In the genomic region with DNA sequence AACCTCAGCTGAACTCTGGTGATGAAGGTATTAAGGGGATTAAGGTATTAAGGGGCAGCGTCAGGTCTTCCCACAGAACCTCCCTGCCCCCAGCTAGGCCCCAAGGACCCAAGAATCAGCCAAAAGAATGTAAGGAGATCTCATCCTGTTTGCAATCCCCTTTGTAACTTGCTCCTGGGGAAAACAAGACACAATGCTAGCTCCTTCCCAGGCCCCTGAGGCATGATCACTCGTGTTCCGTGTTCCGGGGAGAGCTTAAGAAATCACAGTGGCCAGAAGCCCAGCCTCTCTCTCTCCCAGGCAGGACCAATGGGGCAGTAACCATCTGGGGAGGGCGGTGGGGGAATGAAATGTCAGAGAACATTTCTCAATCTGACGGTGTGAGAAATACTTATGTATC, we compare ENCODE assay signal across 14 cellular contexts. TPM values are rescaled to one million over a fixed set of nuclear protein-coding genes. Genes with fewer than 3 reads are reported as not detected.
DNase-seq lines count a peak whose midpoint lies in the region; ATAC-seq and TF ChIP-seq lines count a peak whose summit lies in the region.
"Had no signal": no experiment of that assay in that cellular context is flagged by ENCODE, and none has a peak within 500 bp of the region (broad histone marks: within the 10 kb centered on the region; RNA-seq: fewer than 3 reads in every experiment).

No MANE protein-coding gene starts in this region.

- TF ChIP-seq CTCF in WERI-Rb-1 (IDR thresholded peaks at IDR 0.05; ENCODE audit: low read depth, low read length) (no peak), GM10266 (IDR thresholded peaks at IDR 0.05; ENCODE audit: control insufficient read depth, insufficient read depth, low read depth, missing control alignments) (no peak)

- peak; percentile 3 for DNase-seq in EH (ENCODE audit: low read depth)
- peak; percentile 82 for DNase-seq in WERI-Rb-1
- peak; percentile 55 for DNase-seq in foreskin melanocyte
- peak; percentile 58 for DNase-seq in sciatic nerve (ENCODE audit: low spot score)
- no peak for DNase-seq in GM10266 (ENCODE audit: extremely low spot score)
- DNase-seq: colonic mucosa, GDM1, NCI-H1417 treated with DMSO at 0.1 percent for 48 hours, NCI-H69, SHP77 treated with DMSO at 0.1 percent for 48 hours had no signal

- H3K27me3 ChIP-seq in WERI-Rb-1 (ENCODE audit: insufficient read depth, low read depth, severe bottlenecking) = no peaks in the 10 kb centered on the region
- H3K27me3 ChIP-seq: BLaER1 treated with 17β-estradiol and CSF1 and Interleukin-3, amounts not matched to agents 10 nM and 100 nM; colonic mucosa had no signal

- no peak overlapping the region for H3K27ac ChIP-seq in WERI-Rb-1
- H3K27ac ChIP-seq: BLaER1 treated with 17β-estradiol and CSF1 and Interleukin-3, amounts not matched to agents 10 nM and 100 nM; colonic mucosa had no signal

- H3K9me3 ChIP-seq in WERI-Rb-1 (ENCODE audit: severe bottlenecking) = no peaks in the 10 kb centered on the region
- H3K9me3 ChIP-seq: BLaER1 treated with 17β-estradiol and CSF1 and Interleukin-3, amounts not matched to agents 10 nM and 100 nM; colonic mucosa had no signal

- H3K36me3 ChIP-seq in WERI-Rb-1 = no peaks in the 10 kb centered on the region
- H3K36me3 ChIP-seq: BLaER1 treated with 17β-estradiol and CSF1 and Interleukin-3, amounts not matched to agents 10 nM and 100 nM; colonic mucosa had no signal

- ATAC-seq in sciatic nerve (peak; percentile 68), GM19351 (IDR thresholded peaks at IDR 0.05; ENCODE audit: unreplicated experiment) (no peak), HG02973 (IDR thresholded peaks at IDR 0.05; ENCODE audit: unreplicated experiment) (no peak), HG03139 (IDR thresholded peaks at IDR 0.05; ENCODE audit: unreplicated experiment) (no peak)

- intact Hi-C loops in sciatic nerve (cut with DNase I) = no loop called here

- peak overlapping the region; percentile 3; the same call in 1 of the 2 replicates for H3K4me3 ChIP-seq in WERI-Rb-1 (ENCODE audit: low read depth, low read length)
- H3K4me3 ChIP-seq: BLaER1 treated with 17β-estradiol and CSF1 and Interleukin-3, amounts not matched to agents 10 nM and 100 nM; colonic mucosa had no signal

RNA-seq across cellular contexts. Expression of gene PIGH, which starts 33.2 kb away (rescaled TPM):
- total RNA-seq in sciatic nerve = 21.6 TPM

RNA-seq across cellular contexts. Expression of gene PLEKHH1, which starts 33.8 kb away (rescaled TPM):
- total RNA-seq in sciatic nerve = 6.1 TPM

RNA-seq across cellular contexts. Expression of gene ARG2, which starts 52.8 kb away (rescaled TPM):
- total RNA-seq in sciatic nerve = 2.8 TPM
